ENCODE assay signal across 8 cellular contexts in the genomic region with DNA sequence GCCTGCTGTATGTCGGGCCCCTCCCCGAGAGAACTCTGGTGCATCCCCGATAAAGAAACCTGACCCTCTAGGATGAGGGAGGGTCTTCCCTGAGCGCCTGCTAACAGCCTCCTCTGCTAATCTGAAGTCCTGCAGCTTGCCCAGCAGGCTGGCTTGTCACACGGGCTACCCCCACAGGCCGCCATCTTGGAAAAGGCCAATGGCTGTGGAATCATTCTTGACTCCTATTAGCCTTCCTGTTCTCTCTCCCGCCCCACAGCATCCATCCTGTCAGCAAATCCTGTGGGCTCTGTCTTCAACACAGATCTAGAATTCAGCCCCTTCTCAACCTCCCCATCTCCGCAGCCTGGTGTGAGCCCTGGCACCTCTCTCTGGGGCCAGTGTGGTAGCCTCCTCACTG. TPM values are rescaled to one million over a fixed set of nuclear protein-coding genes. Genes with fewer than 3 reads are reported as not detected.
A peak's percentile ranks its signal among the peaks of the same experiment; 100 is the strongest.
DNase-seq lines count a peak whose midpoint lies in the region; ATAC-seq and TF ChIP-seq lines count a peak whose summit lies in the region.

No MANE protein-coding gene starts in this region.

- ATAC-seq in heart right ventricle = no peak
- ATAC-seq in left cardiac atrium = no peak
- no peak for ATAC-seq in central memory CD8-positive, alpha-beta T cell (replicated peaks; ENCODE audit: extremely low read depth, poor library complexity, severe bottlenecking)
- no peak for ATAC-seq in naive B cell (ENCODE audit: low read depth in 2 of 2)

- no peak for TF ChIP-seq POLR2A in vagina (IDR thresholded peaks at IDR 0.05)

- H3K9me3 ChIP-seq in heart right ventricle = no peaks in the 10 kb centered on the region
- no peaks in the 10 kb centered on the region for H3K9me3 ChIP-seq in vagina

- intact Hi-C loops in heart right ventricle (cut with DNase I) (loop anchor here in 1 of 10 donors (5.0 kb wide), 1 partner anchor 42 kb away; no protein-coding TSS in a partner anchor), left cardiac atrium (cut with DNase I) (no loop called here), vagina (cut with DNase I) (loop anchor here (5.0 kb wide), 1 partner anchor 83 kb away; no protein-coding TSS in a partner anchor)

- H3K27me3 ChIP-seq in heart right ventricle = no peaks in the 10 kb centered on the region
- H3K27me3 ChIP-seq in vagina = no peaks in the 10 kb centered on the region

- H3K27me3 Mint-ChIP-seq in central memory CD8-positive, alpha-beta T cell = no peaks in the 10 kb centered on the region
- no peaks in the 10 kb centered on the region for H3K27me3 Mint-ChIP-seq in naive B cell

- peaks cover 77% of the 10 kb centered on the region for H3K4me1 Mint-ChIP-seq in central memory CD8-positive, alpha-beta T cell
- H3K4me1 Mint-ChIP-seq in naive B cell = peaks cover 61 to 100% (median 82%) of the 10 kb centered on the region in 3 donors

- DNase-seq in heart right ventricle = no peak
- no peak for DNase-seq in left cardiac atrium
- DNase-seq in central memory CD8-positive, alpha-beta T cell (ENCODE audit: low spot score in 2 of 2) = no peak
- no peak for DNase-seq in naive B cell
- DNase-seq in vagina (ENCODE audit: extremely low spot score in 2 of 2) = no peak
- no peak for DNase-seq in NCI-H187 treated with DMSO at 0.1 percent for 48 hours (lab: John Stamatoyannopoulos, UW)
- DNase-seq in islet precursor cell = no peak
- no peak for DNase-seq in Ammon's horn (ENCODE audit: low spot score)

- no peak for TF ChIP-seq CTCF in heart right ventricle (IDR thresholded peaks at IDR 0.05)
- TF ChIP-seq CTCF in vagina (IDR thresholded peaks at IDR 0.05) = no peak

- H3K27ac ChIP-seq in heart right ventricle (peak overlapping the region in 8 of 10 donors; percentile 50 to 100 (median 88)), vagina (peak overlapping the region; percentile 93)

- 68 to 87% methylated on average over 8 of the region's 8 CpGs for WGBS in heart right ventricle, 2 donors

- peaks cover 0 to 31% (median 0%) of the 10 kb centered on the region in 9 donors for H3K36me3 ChIP-seq in heart right ventricle
- H3K36me3 ChIP-seq in vagina = no peaks in the 10 kb centered on the region

- H3K36me3 Mint-ChIP-seq in central memory CD8-positive, alpha-beta T cell (ENCODE audit: insufficient read depth) = peaks cover 11% of the 10 kb centered on the region
- H3K36me3 Mint-ChIP-seq in naive B cell = peaks cover 6 to 37% of the 10 kb centered on the region in 2 donors

- no peaks in the 10 kb centered on the region for H3K9me3 Mint-ChIP-seq in central memory CD8-positive, alpha-beta T cell
- no peaks in the 10 kb centered on the region for H3K9me3 Mint-ChIP-seq in naive B cell

- H3K4me3 ChIP-seq in heart right ventricle (no peak overlapping the region), vagina (no peak overlapping the region)

- H3K4me1 ChIP-seq in heart right ventricle (peaks cover 7 to 98% (median 34%) of the 10 kb centered on the region in 9 donors), vagina (peaks cover 97% of the 10 kb centered on the region)

- no peak overlapping the region for H3K4me3 Mint-ChIP-seq in central memory CD8-positive, alpha-beta T cell
- peak overlapping the region; percentile 49 to 99 (median 77) for H3K4me3 Mint-ChIP-seq in naive B cell

- peak overlapping the region; percentile 71 for H3K27ac Mint-ChIP-seq in central memory CD8-positive, alpha-beta T cell (ENCODE audit: low read depth)
- H3K27ac Mint-ChIP-seq in naive B cell = peak overlapping the region; percentile 44 to 95 (median 74)

RNA-seq across cellular contexts. Expression of a gene that starts 12.0 kb away (rescaled TPM):
- total RNA-seq in heart right ventricle = 10 to 100 TPM in 4 of 10 donors, 1 to 10 TPM in 6; 5.0 to 28.9 (median 9.7) TPM
- polyA plus RNA-seq in heart right ventricle = 10 to 100 TPM; 10.0 to 10.2 TPM
- 10 to 100 TPM; 19.8 to 56.8 TPM for total RNA-seq in left cardiac atrium
- polyA plus RNA-seq in naive B cell (ENCODE audit: low read depth in 6 of 6) = 1,000 to 10,000 TPM in 1 of 6 donors, 100 to 1,000 TPM in 5; 355 to 1,202 (median 525) TPM
- 64.1 TPM for total RNA-seq in vagina

RNA-seq across cellular contexts. Expression of a gene that starts 57.2 kb away (rescaled TPM):
- 10 to 100 TPM; 33.5 to 46.3 (median 38.1) TPM for total RNA-seq in heart right ventricle
- 10 to 100 TPM; 36.1 to 57.1 TPM for polyA plus RNA-seq in heart right ventricle
- total RNA-seq in left cardiac atrium = 10 to 100 TPM; 31.5 to 32.6 TPM
- 100 to 1,000 TPM; 178 to 217 (median 195) TPM for polyA plus RNA-seq in naive B cell (ENCODE audit: low read depth in 6 of 6)
- total RNA-seq in vagina = 24.6 TPM
